Comparison of ENCODE assay signal across 25 cellular contexts in the genomic region with DNA sequence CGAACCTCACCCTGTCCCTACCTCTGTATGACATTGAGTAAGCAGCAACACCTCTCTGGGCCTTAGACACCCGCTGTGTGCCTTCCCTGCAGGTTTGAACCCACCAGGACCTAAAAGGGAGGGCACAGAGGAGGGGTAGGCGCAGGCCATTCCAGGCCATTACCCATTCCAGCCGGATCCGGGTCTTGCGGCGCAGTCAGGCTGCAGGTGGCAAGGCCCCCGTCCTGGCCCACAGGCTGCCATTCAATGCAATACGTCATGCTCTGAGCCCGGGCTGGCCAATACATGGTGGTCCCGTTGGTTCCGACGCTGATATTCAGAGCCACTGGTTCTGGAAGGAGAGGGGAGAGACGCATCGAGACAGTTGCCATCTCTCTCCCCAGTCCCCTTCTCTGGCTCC. TPM values are rescaled to one million over a fixed set of nuclear protein-coding genes. Genes with fewer than 3 reads are reported as not detected.
DNase-seq lines count a peak whose midpoint lies in the region; ATAC-seq and FAIRE-seq lines count a peak whose summit lies in the region.
"Had no signal": no experiment of that assay in that cellular context is flagged by ENCODE, and none has a peak within 500 bp of the region (broad histone marks: within the 10 kb centered on the region; RNA-seq: fewer than 3 reads in every experiment).

No MANE protein-coding gene starts in this region.

- peak overlapping the region; percentile 17 for H4K8ac ChIP-seq in neuronal stem cell (ENCODE audit: low read depth, low read length)

- H3K4me1 ChIP-seq in neuronal stem cell (ENCODE audit: control insufficient read depth in 2 of 2, insufficient read depth in 1 of 2, low read depth in 1 of 2, low read length in 2 of 2) = no peaks in the 10 kb centered on the region
- H3K4me1 ChIP-seq: A549, Caco-2 had no signal

- peak overlapping the region; percentile 38 for H3K14ac ChIP-seq in neuronal stem cell (ENCODE audit: low read length)

- ATAC-seq in HG02970 (IDR thresholded peaks at IDR 0.05; ENCODE audit: low FRiP score, unreplicated experiment) = no peak
- ATAC-seq: A549; CD8-positive, alpha-beta T cell had no signal

- H3K79me1 ChIP-seq in neuronal stem cell (ENCODE audit: low read depth, low read length) = peaks cover 1% of the 10 kb centered on the region

- H3K27me3 ChIP-seq in H7 (ENCODE audit: control insufficient read depth, insufficient read depth, low read length) (no peaks in the 10 kb centered on the region; the same call in 1 of the 2 replicates), neuronal stem cell (ENCODE audit: control insufficient read depth in 3 of 3, insufficient read depth in 3 of 3, low read depth in 1 of 3, low read length in 3 of 3) (peaks cover 0 to 8% (median 0%) of the 10 kb centered on the region in 3 experiments)
- H3K27me3 ChIP-seq: BLaER1 treated with 17β-estradiol and CSF1 and Interleukin-3, amounts not matched to agents 10 nM and 100 nM had no signal

- H3K4me3 ChIP-seq in H7 (ENCODE audit: insufficient read depth, low read depth, low read length) (no peak overlapping the region), neuronal stem cell (ENCODE audit: low read length in 2 of 2) (no peak overlapping the region)
- H3K4me3 ChIP-seq: A549; BLaER1 treated with 17β-estradiol and CSF1 and Interleukin-3, amounts not matched to agents 10 nM and 100 nM had no signal

- H3K36me3 ChIP-seq in H7 (replicated peaks; ENCODE audit: control insufficient read depth, insufficient read depth, low read length) = no peaks in the 10 kb centered on the region
- H3K36me3 ChIP-seq in neuronal stem cell (replicated peaks in 1 of 2; ENCODE audit: control insufficient read depth in 2 of 2, insufficient read depth in 2 of 2, low read length in 2 of 2) = no peaks in the 10 kb centered on the region

- no peak overlapping the region for H2BK120ac ChIP-seq in neuronal stem cell (ENCODE audit: low read depth, low read length)

- peak; percentile 74 for DNase-seq in NCI-H2171 treated with DMSO at 0.1 percent for 48 hours (lab: John Stamatoyannopoulos, UW)
- DNase-seq in NCI-H2171 (lab: John Stamatoyannopoulos, UW) = no peak
- no peak for DNase-seq in activated CD4-positive, alpha-beta T cell treated with anti-CD3 and anti-CD28 coated beads, Interleukin-2, amount 10 ng/mL, durations not matched to agents 7 days and 5 days
- no peak for DNase-seq in activated CD4-positive, alpha-beta T cell treated with anti-CD3 and anti-CD28 coated beads, Interleukin-2, amount 50 U/mL, for 1 hour
- DNase-seq in H7 = peak; percentile 16
- DNase-seq in neuronal stem cell (ENCODE audit: low spot score) = no peak
- no peak for DNase-seq in RCC 7860 (ENCODE audit: low spot score)
- DNase-seq: AML-193; Caco-2; Calu3; CD4-positive, alpha-beta T cell; CD8-positive, alpha-beta T cell; DMS79 treated with DMSO at 0.1 percent for 48 hours; GF-D8 had no signal

- H2BK15ac ChIP-seq in neuronal stem cell (ENCODE audit: low read length) = no peak overlapping the region

- H2BK12ac ChIP-seq in neuronal stem cell (ENCODE audit: low read length) = peak overlapping the region; percentile 58

- H3K27ac ChIP-seq in neuronal stem cell (replicated peaks; ENCODE audit: low read length) = no peak overlapping the region
- H3K27ac ChIP-seq: 22Rv1; A549; BLaER1 treated with 17β-estradiol and CSF1 and Interleukin-3, amounts not matched to agents 10 nM and 100 nM; C4-2B had no signal

- peak overlapping the region; percentile 19 for H2AK5ac ChIP-seq in neuronal stem cell (ENCODE audit: low read depth, low read length)

- WGBS in neuronal stem cell (ENCODE audit: extremely low coverage in 2 of 2, insufficient read length in 2 of 2, insufficient replicate concordance in 1 of 2), 2 donors = no CpG with 5 or more reads among the region's 15 CpGs

- H3K18ac ChIP-seq in neuronal stem cell (ENCODE audit: low read length) = peak overlapping the region; percentile 48

- H3K4ac ChIP-seq in neuronal stem cell (ENCODE audit: low read length) = no peak overlapping the region

- no peak overlapping the region for H3K4me2 ChIP-seq in neuronal stem cell (ENCODE audit: insufficient read depth, low read length, poor library complexity, severe bottlenecking)
- H3K4me2 ChIP-seq: A549; BLaER1 treated with 17β-estradiol and CSF1 and Interleukin-3, amounts not matched to agents 10 nM and 100 nM had no signal

- no peak for FAIRE-seq in RCC 7860 (lab: Jason Lieb, UNC)
- FAIRE-seq: A549, D721Med, G401.6, GM12891, GM19239 had no signal

- H3K9ac ChIP-seq in neuronal stem cell (ENCODE audit: low read depth, low read length, poor library complexity) = no peak overlapping the region
- H3K9ac ChIP-seq: BLaER1 treated with 17β-estradiol and CSF1 and Interleukin-3, amounts not matched to agents 10 nM and 100 nM had no signal

- no peaks in the 10 kb centered on the region for H3K27me3 Mint-ChIP-seq in activated CD4-positive, alpha-beta T cell treated with anti-CD3 and anti-CD28 coated beads, Interleukin-2, amount 10 ng/mL, durations not matched to agents 7 days and 5 days
- H3K27me3 Mint-ChIP-seq: B cell; CD4-positive, alpha-beta T cell had no signal

- peak overlapping the region; percentile 87 for H2BK5ac ChIP-seq in neuronal stem cell (ENCODE audit: low read length)

- no peak overlapping the region for H2AFZ ChIP-seq in neuronal stem cell (ENCODE audit: low read length)

- H3K27ac Mint-ChIP-seq in activated CD4-positive, alpha-beta T cell treated with anti-CD3 and anti-CD28 coated beads, Interleukin-2, amount 10 ng/mL, durations not matched to agents 7 days and 5 days = peak overlapping the region; percentile 46
- H3K27ac Mint-ChIP-seq: B cell; CD4-positive, alpha-beta T cell; CD8-positive, alpha-beta T cell had no signal

- H4K91ac ChIP-seq in neuronal stem cell (ENCODE audit: low read depth, low read length, poor library complexity) = no peak overlapping the region

- H3K23ac ChIP-seq in neuronal stem cell (ENCODE audit: low read depth, low read length, poor library complexity) = peak overlapping the region; percentile 3

- POLR2A ChIA-PET in activated CD4-positive, alpha-beta T cell treated with anti-CD3 and anti-CD28 coated beads, Interleukin-2, amount 10 ng/mL, durations not matched to agents 7 days and 5 days (lab: Charles Lee) = no interaction called here

- CTCF ChIA-PET in activated CD4-positive, alpha-beta T cell treated with anti-CD3 and anti-CD28 coated beads, Interleukin-2, amount 10 ng/mL, durations not matched to agents 7 days and 5 days (lab: Charles Lee) = no interaction called here

- H3K9me3 Mint-ChIP-seq in activated CD4-positive, alpha-beta T cell treated with anti-CD3 and anti-CD28 coated beads, Interleukin-2, amount 10 ng/mL, durations not matched to agents 7 days and 5 days = no peaks in the 10 kb centered on the region
- H3K9me3 Mint-ChIP-seq: CD4-positive, alpha-beta T cell; CD8-positive, alpha-beta T cell had no signal

- H3K4me1 Mint-ChIP-seq in activated CD4-positive, alpha-beta T cell treated with anti-CD3 and anti-CD28 coated beads, Interleukin-2, amount 10 ng/mL, durations not matched to agents 7 days and 5 days = peaks cover 15% of the 10 kb centered on the region

- H3K4me3 Mint-ChIP-seq in activated CD4-positive, alpha-beta T cell treated with anti-CD3 and anti-CD28 coated beads, Interleukin-2, amount 10 ng/mL, durations not matched to agents 7 days and 5 days = no peak overlapping the region
- H3K4me3 Mint-ChIP-seq: B cell; CD4-positive, alpha-beta T cell; CD8-positive, alpha-beta T cell had no signal

- H3K9me3 ChIP-seq in neuronal stem cell (replicated peaks in 1 of 2; ENCODE audit: control insufficient read depth in 2 of 2, insufficient read depth in 1 of 2, low read depth in 1 of 2, low read length in 2 of 2) = peaks cover 0 to 3% of the 10 kb centered on the region in 2 donors
- H3K9me3 ChIP-seq: A549; BLaER1 treated with 17β-estradiol and CSF1 and Interleukin-3, amounts not matched to agents 10 nM and 100 nM; Caco-2 had no signal

- H3K36me3 Mint-ChIP-seq in activated CD4-positive, alpha-beta T cell treated with anti-CD3 and anti-CD28 coated beads, Interleukin-2, amount 10 ng/mL, durations not matched to agents 7 days and 5 days (ENCODE audit: low read depth) = peaks cover 51% of the 10 kb centered on the region

RNA-seq across cellular contexts. Expression of a gene that starts 17.4 kb away (rescaled TPM):
- 10 to 100 TPM; 81.8 to 86.8 TPM for total RNA-seq in activated CD4-positive, alpha-beta T cell treated with anti-CD3 and anti-CD28 coated beads, Interleukin-2, amount 10 ng/mL, durations not matched to agents 7 days and 5 days
- not detected in 2 replicates for total RNA-seq in H7 (2014; rRNA removed; shearing (Covaris generic))
- not detected for polyA plus RNA-seq in neuronal stem cell (2013, experiment 1 of 2)
- polyA plus RNA-seq in neuronal stem cell (2013, experiment 2 of 2) = not detected
- total RNA-seq: A172, Caco-2, Calu3 had no signal
- polyA plus RNA-seq: A549 had no signal

RNA-seq across cellular contexts. Expression of a gene that starts 28.2 kb away (rescaled TPM):
- 10 to 100 TPM; 31.0 to 35.8 TPM for total RNA-seq in activated CD4-positive, alpha-beta T cell treated with anti-CD3 and anti-CD28 coated beads, Interleukin-2, amount 10 ng/mL, durations not matched to agents 7 days and 5 days
- 2.4 and 4.0 TPM in 2 replicates for total RNA-seq in H7 (2014; rRNA removed; shearing (Covaris generic))
- 3.8 TPM for polyA plus RNA-seq in neuronal stem cell (2013, experiment 1 of 2)
- polyA plus RNA-seq in neuronal stem cell (2013, experiment 2 of 2) = 4.1 TPM

Comparison
In these comparisons a context has a peak if more than half of its experiments do, and no peak if none do; other contexts are left out.
1. DNase-seq: peak in NCI-H2171 treated with DMSO at 0.1 percent for 48 hours (single experiment) and H7 (single experiment); none in NCI-H2171 (single experiment), activated CD4-positive, alpha-beta T cell treated with anti-CD3 and anti-CD28 coated beads, Interleukin-2, amount 10 ng/mL, durations not matched to agents 7 days and 5 days (single experiment), activated CD4-positive, alpha-beta T cell treated with anti-CD3 and anti-CD28 coated beads, Interleukin-2, amount 50 U/mL, for 1 hour (single experiment), neuronal stem cell (single experiment) and RCC 7860 (single experiment).
2. RNA of a gene that starts 17.4 kb away (total RNA-seq): 81.8 to 86.8 TPM in activated CD4-positive, alpha-beta T cell treated with anti-CD3 and anti-CD28 coated beads, Interleukin-2, amount 10 ng/mL, durations not matched to agents 7 days and 5 days; not detected in H7; every median in the first group is over 10 times any median in the second.